Comparison of ENCODE assay signal across 14 cellular contexts in the genomic region with DNA sequence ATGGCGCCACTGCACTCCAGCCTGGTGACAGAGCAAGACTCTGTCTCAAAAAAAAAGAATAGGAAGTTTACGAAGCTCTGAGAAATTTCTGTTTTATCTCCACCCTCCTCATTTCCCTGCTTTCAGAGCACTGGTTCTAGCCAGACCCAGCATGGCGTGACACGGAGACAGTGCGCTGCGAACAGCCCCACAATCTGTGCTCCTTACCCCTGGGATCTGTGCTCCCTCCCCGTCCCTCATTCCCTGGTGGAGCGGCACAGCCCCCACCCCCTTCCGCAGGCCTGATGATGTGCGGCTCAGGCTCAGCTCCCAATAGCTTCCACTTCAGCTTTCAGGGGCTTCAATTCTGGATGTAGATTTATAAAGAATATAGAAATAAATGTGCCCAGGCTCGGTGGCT.
"Had no signal": no experiment of that assay in that cellular context is flagged by ENCODE, and none has a peak within 500 bp of the region (broad histone marks: within the 10 kb centered on the region; RNA-seq: fewer than 3 reads in every experiment).

No MANE protein-coding gene starts in this region.

- H3K27ac Mint-ChIP-seq: dendritic cell treated with granulocyte-macrophage colony-stimulating factor and Interleukin-4, amounts not matched to agents 40 ng/mL and 50 ng/mL, for 4 days; mesothelial cell of epicardium; nephron had no signal

- H3K4me3 ChIP-seq: esophagus muscularis mucosa, gastrocnemius medialis, right atrium auricular region, stomach, upper lobe of left lung, uterus had no signal

- DNase-seq: effector memory CD8-positive, alpha-beta T cell; gastrocnemius medialis; islet precursor cell; small intestine; stimulated activated CD4-positive, alpha-beta T cell treated with anti-CD3 and anti-CD28 coated beads, Interleukin-2, amount 100 ng/mL, for 48 hours; stomach; upper lobe of left lung; uterus had no signal

- H3K9me3 ChIP-seq: esophagus muscularis mucosa, gastrocnemius medialis, right atrium auricular region, stomach, upper lobe of left lung, uterus had no signal

- ATAC-seq: gastrocnemius medialis had no signal

- H3K9me3 Mint-ChIP-seq: effector memory CD8-positive, alpha-beta T cell; mesothelial cell of epicardium; nephron had no signal

- H3K36me3 ChIP-seq: uterus had no signal

- H3K27me3 Mint-ChIP-seq: dendritic cell treated with granulocyte-macrophage colony-stimulating factor and Interleukin-4, amounts not matched to agents 40 ng/mL and 50 ng/mL, for 4 days; effector memory CD8-positive, alpha-beta T cell had no signal

- H3K4me1 ChIP-seq: gastrocnemius medialis, stomach, uterus had no signal

- H3K4me1 Mint-ChIP-seq: mesothelial cell of epicardium had no signal

- H3K27ac ChIP-seq: epithelial cell of prostate, esophagus muscularis mucosa, gastrocnemius medialis, right atrium auricular region, stomach, uterus had no signal

- H3K4me3 Mint-ChIP-seq: dendritic cell treated with granulocyte-macrophage colony-stimulating factor and Interleukin-4, amounts not matched to agents 40 ng/mL and 50 ng/mL, for 4 days; effector memory CD8-positive, alpha-beta T cell; mesothelial cell of epicardium; nephron had no signal

- H3K27me3 ChIP-seq: esophagus muscularis mucosa, gastrocnemius medialis, right atrium auricular region, stomach, upper lobe of left lung, uterus had no signal
